ENCODE assay signal across 8 cellular contexts in the genomic region with DNA sequence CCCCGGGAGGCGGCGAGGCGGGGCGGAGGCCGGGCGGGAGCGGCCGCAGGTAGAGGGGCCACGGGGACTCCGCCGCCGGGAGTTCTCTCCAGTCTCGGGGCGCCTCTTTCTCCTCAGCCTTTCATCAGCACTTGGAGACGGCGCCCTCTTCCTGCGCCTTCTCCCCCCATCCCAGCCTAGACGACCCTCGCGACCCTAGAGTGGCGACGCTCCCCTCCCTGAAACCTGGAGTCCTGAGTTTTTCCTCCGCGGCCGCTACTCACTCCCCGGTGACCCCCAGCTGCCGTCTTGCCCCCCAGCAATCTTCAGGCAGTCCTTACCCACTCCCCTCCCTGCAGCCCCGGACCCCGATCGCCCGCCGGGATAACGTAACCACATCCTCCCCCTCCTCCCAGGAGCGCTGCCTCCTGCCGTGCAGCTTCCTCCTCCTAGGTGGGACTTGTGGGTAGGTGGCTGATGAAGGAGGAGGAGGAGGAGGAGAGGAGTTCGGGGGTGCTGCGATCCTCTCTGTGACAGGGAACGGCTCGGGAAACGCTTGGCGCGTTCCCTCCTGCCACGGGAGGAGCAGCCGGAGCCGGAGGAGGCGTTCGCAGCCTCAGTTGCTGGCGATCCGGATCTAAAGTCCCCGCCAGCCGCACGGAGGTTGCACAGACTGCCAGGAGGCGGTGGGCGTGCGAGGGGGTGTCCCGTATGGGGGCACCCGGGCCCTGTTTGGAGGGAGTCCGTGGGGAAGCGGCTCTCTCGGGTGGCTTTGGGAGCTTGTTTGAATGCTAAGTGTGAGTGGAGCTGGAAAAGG. TPM values are rescaled to one million over a fixed set of nuclear protein-coding genes. Genes with fewer than 3 reads are reported as not detected.
DNase-seq lines count a peak whose midpoint lies in the region; ATAC-seq, FAIRE-seq and TF ChIP-seq lines count a peak whose summit lies in the region.

No MANE protein-coding gene starts in this region.

- TF ChIP-seq RAD21 in HepG2 (CRISPR knock-in tag; IDR thresholded peaks at IDR 0.05), result no peak; the same call in 1 of the 2 replicates

- H3K27ac Mint-ChIP-seq in HFFc6, result peak overlapping the region; percentile 88
- no peak overlapping the region for H3K27ac Mint-ChIP-seq in T-helper 17 cell
- no peak overlapping the region for H3K27ac Mint-ChIP-seq in stimulated activated memory B cell treated with anti-CD40 and anti-IgM and Interleukin-4, amounts not matched to agents 10 μg/mL and 1 μg/mL and 100 μg/mL, for 72 hours

- peak overlapping the region; percentile 97 for H3K4me3 Mint-ChIP-seq in HFFc6
- H3K4me3 Mint-ChIP-seq in T-helper 17 cell, result peak overlapping the region; percentile 94
- peak overlapping the region; percentile 68 for H3K4me3 Mint-ChIP-seq in stimulated activated memory B cell treated with anti-CD40 and anti-IgM and Interleukin-4, amounts not matched to agents 10 μg/mL and 1 μg/mL and 100 μg/mL, for 72 hours

- no peak for FAIRE-seq in HepG2 (lab: Jason Lieb, UNC)
- FAIRE-seq in D721Med (lab: Jason Lieb, UNC), result no peak

- in situ Hi-C loops in Caki2 (cut with HindIII; ENCODE audit: low pct_unique_long_range_greater_than_20kb, low sequenced_read_pairs), result no loop called here
- in situ Hi-C loops in HepG2 (cut with HindIII; ENCODE audit: extremely low pct_ligation_motif_present, low pct_unique_long_range_greater_than_20kb), result no loop called here

- no peaks in the 10 kb centered on the region for H3K27me3 ChIP-seq in HepG2 (ENCODE audit: control insufficient read depth in 1 of 2, insufficient read depth in 2 of 2, low read length in 2 of 2)

- H2AFZ ChIP-seq in HepG2 (ENCODE audit: low read length), result no peak overlapping the region

- no peak for TF ChIP-seq POLR2A in HepG2 (IDR thresholded peaks at IDR 0.05; ENCODE audit: insufficient read depth in 1 of 2, low read depth in 2 of 2, low read length in 2 of 2)

- peak overlapping the region; percentile 93 for H3K4me3 ChIP-seq in choroid plexus epithelial cell (ENCODE audit: low read depth, low read length)
- H3K4me3 ChIP-seq in HepG2 (replicated peaks in 1 of 3; ENCODE audit: insufficient read depth in 1 of 3, low read depth in 2 of 3, low read length in 3 of 3), result peak overlapping the region; percentile 82 to 85 (median 83)

- H3K27ac ChIP-seq in HepG2 (ENCODE audit: extremely low read length, insufficient read depth, low read length), result peak overlapping the region; percentile 66

- H3K36me3 Mint-ChIP-seq in HFFc6 (ENCODE audit: low read depth), result peaks cover 37% of the 10 kb centered on the region
- H3K36me3 Mint-ChIP-seq in T-helper 17 cell (ENCODE audit: low read depth), result peaks cover 2% of the 10 kb centered on the region
- no peaks in the 10 kb centered on the region for H3K36me3 Mint-ChIP-seq in stimulated activated memory B cell treated with anti-CD40 and anti-IgM and Interleukin-4, amounts not matched to agents 10 μg/mL and 1 μg/mL and 100 μg/mL, for 72 hours

- TF ChIP-seq EP300 in HepG2 (IDR thresholded peaks at IDR 0.05; ENCODE audit: low read depth in 2 of 2, low read length in 2 of 2) (no peak), HepG2 (CRISPR knock-in tag; IDR thresholded peaks at IDR 0.05; ENCODE audit: borderline replicate concordance) (no peak)

- BruUV-seq in HepG2 (replicated peaks; lab: Mats Ljungman, UMichigan), result no TSS peak

- peak overlapping the region; percentile 71 for H3K9ac ChIP-seq in HepG2 (ENCODE audit: insufficient read depth, low read depth, low read length)

- no peaks in the 10 kb centered on the region for H4K20me1 ChIP-seq in HepG2 (ENCODE audit: insufficient read depth, low read length)

- H3K36me3 ChIP-seq in HepG2 (replicated peaks in 1 of 2; ENCODE audit: control insufficient read depth in 1 of 2, insufficient read depth in 2 of 2, low read length in 2 of 2), result no peaks in the 10 kb centered on the region; a peak in 1 of 5 replicates

- peaks cover 32% of the 10 kb centered on the region for H3K4me1 ChIP-seq in HepG2 (ENCODE audit: insufficient read depth, low read length)

- peaks cover 18% of the 10 kb centered on the region for H3K9me3 Mint-ChIP-seq in HFFc6
- H3K9me3 Mint-ChIP-seq in stimulated activated memory B cell treated with anti-CD40 and anti-IgM and Interleukin-4, amounts not matched to agents 10 μg/mL and 1 μg/mL and 100 μg/mL, for 72 hours, result peaks cover 12% of the 10 kb centered on the region

- H3K4me1 Mint-ChIP-seq in HFFc6 (ENCODE audit: low read depth) (peaks cover 52% of the 10 kb centered on the region), T-helper 17 cell (peaks cover 13% of the 10 kb centered on the region)
- peaks cover 13% of the 10 kb centered on the region for H3K4me1 Mint-ChIP-seq in stimulated activated memory B cell treated with anti-CD40 and anti-IgM and Interleukin-4, amounts not matched to agents 10 μg/mL and 1 μg/mL and 100 μg/mL, for 72 hours

- H3K4me2 ChIP-seq in HepG2 (ENCODE audit: low read depth, low read length), result peak overlapping the region; percentile 82

- H3K27me3 Mint-ChIP-seq in HFFc6 (ENCODE audit: insufficient read depth) (no peaks in the 10 kb centered on the region), T-helper 17 cell (peaks cover 6% of the 10 kb centered on the region)
- peaks cover 59% of the 10 kb centered on the region for H3K27me3 Mint-ChIP-seq in stimulated activated memory B cell treated with anti-CD40 and anti-IgM and Interleukin-4, amounts not matched to agents 10 μg/mL and 1 μg/mL and 100 μg/mL, for 72 hours

- POLR2A ChIA-PET in HepG2 (lab: Yijun Ruan, JAX), result no interaction called here

- CTCF ChIA-PET in HepG2 (lab: Yijun Ruan, JAX; ENCODE audit: low intra/inter-chr PET ratio, low total read pairs), result no interaction called here

- ATAC-seq in T-helper 17 cell, result peak; percentile 16
- ATAC-seq in HepG2, result peak; percentile 54
- no peak for ATAC-seq in stimulated activated memory B cell treated with anti-CD40 and anti-IgM and Interleukin-4, amounts not matched to agents 10 μg/mL and 1 μg/mL and 100 μg/mL, for 72 hours

- intact Hi-C loops in HepG2 (cut with micrococcal nuclease; ENCODE audit: unreplicated experiment), result loop anchor here (1.0 to 5.0 kb wide), 5 partner anchors 14 to 270 kb away; no protein-coding TSS in a partner anchor

- TF ChIP-seq CTCF in HFFc6 (IDR thresholded peaks at IDR 0.05), result no peak; the same call in 1 of the 2 replicates
- no peak for TF ChIP-seq CTCF in choroid plexus epithelial cell (conservative IDR thresholded peaks at IDR 0.05; ENCODE audit: low read depth, low read length)
- TF ChIP-seq CTCF in HepG2 (CRISPR knock-in tag; IDR thresholded peaks at IDR 0.05), result no peak
- TF ChIP-seq CTCF in D721Med (IDR thresholded peaks at IDR 0.05; ENCODE audit: insufficient read depth, missing control alignments), result no peak

- peaks cover 4% of the 10 kb centered on the region for H3K9me3 ChIP-seq in T-helper 17 cell (ENCODE audit: control insufficient read depth, low read length, poor library complexity, severe bottlenecking)
- peaks cover 7% of the 10 kb centered on the region; the same call in 1 of the 2 replicates for H3K9me3 ChIP-seq in HepG2 (ENCODE audit: low read length)

- DNase-seq in Caki2 (ENCODE audit: low read depth), result peak; percentile 44
- no peak for DNase-seq in HFFc6
- peak; percentile 5 to 16 (median 9) for DNase-seq in T-helper 17 cell
- peak; percentile 28 for DNase-seq in choroid plexus epithelial cell (ENCODE audit: low read depth)
- DNase-seq in HepG2 (ENCODE audit: low spot score), result no peak
- no peak for DNase-seq in foreskin melanocyte
- DNase-seq in D721Med (ENCODE audit: insufficient read length, low spot score), result no peak

- peaks cover 24% of the 10 kb centered on the region for H3K79me2 ChIP-seq in HepG2 (ENCODE audit: insufficient read depth, low read length)

- under 1% methylated on average over 21 of the region's 61 CpGs for WGBS in HepG2 (ENCODE audit: low lambda C conversion rate)

TF ChIP-seq in HepG2, 621 proteins besides CTCF, POLR2A, EP300 and RAD21 (continues in another document):
- peak; percentile 63 for TF ChIP-seq HOXA9 (CRISPR knock-in tag; IDR thresholded peaks at IDR 0.05; ENCODE audit: borderline replicate concordance)
- TF ChIP-seq ZNF790 (CRISPR knock-in tag; IDR thresholded peaks at IDR 0.05; ENCODE audit: borderline replicate concordance), result 0 out of 2 replicates have a peak, but pooled peaks have one; percentile 35

RNA-seq across cellular contexts. Expression of gene PLEKHA5, which starts 0.9 kb away (rescaled TPM):
- total RNA-seq in Caki2 (2014; rRNA removed; shearing (Covaris generic); ENCODE audit: low replicate concordance), result 12.6 and 15.7 TPM in 2 replicates
- total RNA-seq in HFFc6 (2021; fragmentation: NEBNext Ultra II Directional; extraction: Animal tissue kit (Norgen Biotek cat#: 25700)), result 10 to 100 TPM; 15.7 to 22.6 (median 18.6) TPM
- total RNA-seq in T-helper 17 cell (10 to 100 TPM in 1 of 2 donors, 1 to 10 TPM in 1; 8.9 to 10.3 TPM), HepG2 (2016; rRNA removed; fragmentation: Illumina TruSeq; extraction: Trizol) (15.4 and 18.3 TPM in 2 replicates)
- 7.4 and 7.7 TPM in 2 replicates for total RNA-seq in HepG2 (2016; cell fraction: cytosol; rRNA removed; fragmentation: Illumina TruSeq; extraction: Trizol; ENCODE audit: low read depth)
- total RNA-seq in HepG2 (2016; cell fraction: insoluble cytoplasmic fraction; rRNA removed; fragmentation: Illumina TruSeq; extraction: Trizol), result 15.1 and 18.8 TPM in 2 replicates
- 9.7 and 11.5 TPM in 2 replicates for total RNA-seq in HepG2 (2016; cell fraction: membrane; rRNA removed; fragmentation: Illumina TruSeq; extraction: Trizol)
- total RNA-seq in HepG2 (2016; cell fraction: nucleus; rRNA removed; fragmentation: Illumina TruSeq; extraction: Trizol), result 37.5 TPM in 2 replicates
- polyA plus RNA-seq in HepG2 (2011; rRNA removed), result 4.2 TPM in 2 replicates
- polyA plus RNA-seq in HepG2 (2011; cell fraction: cytosol; rRNA removed), result 1.9 and 3.2 TPM in 2 replicates
- polyA plus RNA-seq in HepG2 (2011; cell fraction: nucleus; rRNA removed), result 4.5 and 5.1 TPM in 2 replicates
- 8.3 and 9.2 TPM in 2 replicates for polyA plus RNA-seq in HepG2 (2012)
- 2.1 and 2.5 TPM in 2 replicates for polyA plus RNA-seq in HepG2 (2016; cell fraction: cytosol; fragmentation: Illumina TruSeq; extraction: Trizol; ENCODE audit: low read depth)
- 18.8 and 19.1 TPM in 2 replicates for polyA plus RNA-seq in HepG2 (2016; cell fraction: insoluble cytoplasmic fraction; fragmentation: Illumina TruSeq; extraction: Trizol; ENCODE audit: low read depth)
- polyA plus RNA-seq in HepG2 (2016; cell fraction: membrane; fragmentation: Illumina TruSeq; extraction: Trizol; ENCODE audit: low read depth), result 5.4 and 6.0 TPM in 2 replicates
- 18.7 and 20.9 TPM in 2 replicates for polyA plus RNA-seq in HepG2 (2016; cell fraction: nucleus; fragmentation: Illumina TruSeq; extraction: Trizol; ENCODE audit: insufficient read depth, low read depth)
- polyA minus RNA-seq in HepG2 (2011; rRNA and poly(A)+ RNA removed; ENCODE audit: low replicate concordance), result 6.9 and 7.2 TPM in 2 replicates
- polyA minus RNA-seq in HepG2 (2011; cell fraction: cytosol; rRNA and poly(A)+ RNA removed), result 5.7 and 7.0 TPM in 2 replicates
- polyA minus RNA-seq in HepG2 (2011; cell fraction: nucleus; rRNA and poly(A)+ RNA removed), result 47.4 and 51.5 TPM in 2 replicates

Comparison
In these comparisons a context has a peak if more than half of its experiments do, and no peak if none do; other contexts are left out.
1. DNase-seq: peak in Caki2 (single experiment), T-helper 17 cell (3 of 3) and choroid plexus epithelial cell (single experiment); none in HFFc6 (single experiment), HepG2 (single experiment), foreskin melanocyte (single experiment) and D721Med (single experiment).
2. Peak in every context shown above with its lines, with median percentiles within 50 percentile points of each other: H3K4me3 Mint-ChIP-seq.